ENCODE assay signal across 29 cellular contexts in genomic region chr2:2931676-2932075, GRCh38.
"Had no signal": no experiment of that assay in that cellular context is flagged by ENCODE, and none has a peak within 500 bp of the region (broad histone marks: within the 10 kb centered on the region; RNA-seq: fewer than 3 reads in every experiment).

No MANE protein-coding gene starts in this region.

- H3K27ac ChIP-seq: left lung, lower lobe of right lung, neural progenitor cell, ovary, right atrium auricular region, right lobe of liver, stomach, testis, thyroid gland, transverse colon, upper lobe of left lung, vagina had no signal

- H3K36me3 Mint-ChIP-seq: natural killer cell; neural progenitor cell; stimulated activated memory B cell treated with anti-CD40 and anti-IgM and Interleukin-4, amounts not matched to agents 10 μg/mL and 1 μg/mL and 100 μg/mL, for 72 hours had no signal

- H3K4me3 ChIP-seq: left lung, lower lobe of right lung, neural progenitor cell, ovary, right atrium auricular region, right lobe of liver, smooth muscle cell, stomach, testis, thyroid gland, transverse colon, upper lobe of left lung, vagina had no signal

- H3K4me2 ChIP-seq: neural progenitor cell, smooth muscle cell had no signal

- FAIRE-seq: keratinocyte had no signal

- H3K36me3 ChIP-seq: left lung, lower lobe of right lung, neural progenitor cell, ovary, right atrium auricular region, right lobe of liver, stomach, thyroid gland, transverse colon, upper lobe of left lung, vagina had no signal

- H3K27me3 ChIP-seq: left lung, neural progenitor cell, ovary, right atrium auricular region, right lobe of liver, stomach, testis, thyroid gland, transverse colon, upper lobe of left lung, vagina had no signal

- H3K27ac Mint-ChIP-seq: naive B cell; natural killer cell; nephron progenitor cell; neural progenitor cell; progenitor cell of endocrine pancreas; stimulated activated memory B cell treated with anti-CD40 and anti-IgM and Interleukin-4, amounts not matched to agents 10 μg/mL and 1 μg/mL and 100 μg/mL, for 72 hours had no signal

- H3K4me3 Mint-ChIP-seq: naive B cell; natural killer cell; nephron progenitor cell; neural progenitor cell; stimulated activated memory B cell treated with anti-CD40 and anti-IgM and Interleukin-4, amounts not matched to agents 10 μg/mL and 1 μg/mL and 100 μg/mL, for 72 hours had no signal

- H3K27me3 Mint-ChIP-seq: stimulated activated memory B cell treated with anti-CD40 and anti-IgM and Interleukin-4, amounts not matched to agents 10 μg/mL and 1 μg/mL and 100 μg/mL, for 72 hours had no signal

- H3K4me1 ChIP-seq: left lung, lower lobe of right lung, right atrium auricular region, right lobe of liver, stomach, testis, thyroid gland, transverse colon, upper lobe of left lung, vagina had no signal

- H2AFZ ChIP-seq: neural progenitor cell had no signal

- DNase-seq: hippocampal formation; kidney glomerular epithelial cell; left cardiac atrium; left lung; lower lobe of right lung; mammary epithelial cell; mesenchymal stem cell; naive B cell; natural killer cell; nephron progenitor cell; ovary; right lobe of liver; stimulated activated CD4-positive, alpha-beta T cell treated with anti-CD3 and anti-CD28 coated beads, Interleukin-1b, Interleukin-23, amount 100 ng/mL, for 48 hours; stimulated activated CD4-positive, alpha-beta T cell treated with anti-CD3 and anti-CD28 coated beads, Interleukin-2, amount 100 ng/mL, for 48 hours; stimulated activated CD4-positive, alpha-beta T cell treated with anti-CD3 and anti-CD28 coated beads, Interleukin-4, amount 100 ng/mL, for 4 hours; stimulated activated CD8-positive, alpha-beta memory T cell treated with anti-CD3 and anti-CD28 coated beads, Interleukin-4, amount 100 ng/mL, for 48 hours; stimulated activated naive CD8-positive, alpha-beta T cell treated with anti-CD3 and anti-CD28 coated beads, Interleukin-15, Interleukin-2, amounts not matched to agents 100 U/mL and 50 U/mL, for 24 hours; stomach; testis; thyroid gland; transverse colon; upper lobe of left lung had no signal

- H3K9ac ChIP-seq: neural progenitor cell had no signal

- H3K4me1 Mint-ChIP-seq: naive B cell, natural killer cell had no signal

- H3K9me3 ChIP-seq: ovary, right lobe of liver, testis, thyroid gland, transverse colon, upper lobe of left lung, vagina had no signal
